ENCODE assay signal across 21 cellular contexts in genomic region chr15:52368402-52368801, GRCh38.
"Had no signal": no experiment of that assay in that cellular context is flagged by ENCODE, and none has a peak within 500 bp of the region (broad histone marks: within the 10 kb centered on the region; RNA-seq: fewer than 3 reads in every experiment).

No MANE protein-coding gene starts in this region.

- H3K9me3 Mint-ChIP-seq: activated naive CD8-positive, alpha-beta T cell treated with anti-CD3 and anti-CD28 coated beads for 36 hours; activated T-cell treated with anti-CD3 and anti-CD28 coated beads, Interleukin-2, amount 50 U/mL, for 4 hours; brain; naive B cell; neural progenitor cell had no signal

- H3K27me3 ChIP-seq: heart right ventricle, neural progenitor cell, spleen, stomach, testis, upper lobe of right lung had no signal

- H3K27ac Mint-ChIP-seq: activated naive CD8-positive, alpha-beta T cell treated with anti-CD3 and anti-CD28 coated beads for 36 hours; brain; neural progenitor cell had no signal

- H3K4me2 ChIP-seq: neural progenitor cell had no signal

- H3K27me3 Mint-ChIP-seq: activated naive CD8-positive, alpha-beta T cell treated with anti-CD3 and anti-CD28 coated beads for 36 hours; brain; naive B cell had no signal

- H3K4me3 Mint-ChIP-seq: activated naive CD8-positive, alpha-beta T cell treated with anti-CD3 and anti-CD28 coated beads for 36 hours; activated T-cell treated with anti-CD3 and anti-CD28 coated beads, Interleukin-2, amount 50 U/mL, for 4 hours; brain; naive B cell; neural progenitor cell had no signal

- H2AFZ ChIP-seq: neural progenitor cell had no signal

- H3K4me3 ChIP-seq: heart right ventricle, lung, neural progenitor cell, spleen, stomach, testis, upper lobe of right lung had no signal

- DNase-seq: activated CD4-positive, alpha-beta T cell treated with anti-CD3 and anti-CD28 coated beads, Interleukin-2, amount 50 U/mL, for 48 hours; activated gamma-delta T cell; activated naive CD8-positive, alpha-beta T cell treated with anti-CD3 and anti-CD28 coated beads for 36 hours; activated T-cell treated with anti-CD3 and anti-CD28 coated beads, Interleukin-2, amount 50 U/mL, for 4 hours; amygdala; cerebellar nuclear complex; effector memory CD4-positive, alpha-beta T cell; foreskin melanocyte; heart right ventricle; left colon; naive B cell; spleen; stomach; T-helper 9 cell; testis; upper lobe of right lung had no signal

- H3K36me3 ChIP-seq: neural progenitor cell had no signal

- ATAC-seq: activated CD4-positive, CD25-positive, alpha-beta regulatory T cell treated with anti-CD3 and anti-CD28 coated beads, Interleukin-2, amount 50 U/mL, for 24 hours; activated T-cell treated with anti-CD3 and anti-CD28 coated beads, Interleukin-2, amount 50 U/mL, for 4 hours; left colon; sciatic nerve; upper lobe of right lung had no signal

- H3K36me3 Mint-ChIP-seq: activated naive CD8-positive, alpha-beta T cell treated with anti-CD3 and anti-CD28 coated beads for 36 hours had no signal

- H3K4me1 Mint-ChIP-seq: brain, neural progenitor cell had no signal

- H3K27ac ChIP-seq: spleen, stomach, testis, upper lobe of right lung had no signal

- H3K9ac ChIP-seq: neural progenitor cell had no signal

- H3K4me1 ChIP-seq: neural progenitor cell, stomach, testis, upper lobe of right lung had no signal

- H3K9me3 ChIP-seq: heart right ventricle, spleen, stomach, testis, upper lobe of right lung had no signal
